20 cellular contexts compared by ENCODE assay signal in genomic region chr1:13224480-13225060, GRCh38. TPM values are rescaled to one million over a fixed set of nuclear protein-coding genes. Genes with fewer than 3 reads are reported as not detected.
"Had no signal": no experiment of that assay in that cellular context is flagged by ENCODE, and none has a peak within 500 bp of the region (broad histone marks: within the 10 kb centered on the region; RNA-seq: fewer than 3 reads in every experiment).

No MANE protein-coding gene starts in this region.

- H3K36me3 ChIP-seq: thyroid gland had no signal

- H3K4me1 ChIP-seq: thyroid gland had no signal

- DNase-seq: activated B cell treated with CpG ODN at 0.5 μM for 24 hours; activated CD4-positive, alpha-beta T cell treated with anti-CD3 and anti-CD28 coated beads for 48 hours; activated gamma-delta T cell; activated T-cell treated with anti-CD3 and anti-CD28 coated beads, Interleukin-2, amount 50 U/mL, for 4 hours; amniotic stem cell; effector CD8-positive, alpha-beta T cell; foreskin melanocyte; stimulated activated CD4-positive, alpha-beta T cell treated with anti-CD3 and anti-CD28 coated beads, Interleukin-12 subunit alpha, Interleukin-12 subunit beta, amount 100 ng/mL, for 4 hours; stimulated activated CD4-positive, alpha-beta T cell treated with anti-CD3 and anti-CD28 coated beads, Interleukin-2, amount 100 ng/mL, for 24 hours; thyroid gland had no signal

- H3K27ac ChIP-seq: thyroid gland had no signal

- H3K9me3 Mint-ChIP-seq: activated B cell treated with CpG ODN at 0.5 μM for 24 hours; activated naive CD4-positive, alpha-beta T cell treated with anti-CD3 and anti-CD28 coated beads, Interleukin-2, amount 50 U/mL, for 72 hours; activated T-cell treated with anti-CD3 and anti-CD28 coated beads, Interleukin-2, amount 50 U/mL, for 4 hours; central memory CD8-positive, alpha-beta T cell had no signal

- H3K4me1 Mint-ChIP-seq: activated B cell treated with CpG ODN at 0.5 μM for 24 hours; brain; central memory CD8-positive, alpha-beta T cell; neural crest cell had no signal

- H3K27ac Mint-ChIP-seq: activated B cell treated with CpG ODN at 0.5 μM for 24 hours, brain had no signal

- H3K4me3 ChIP-seq: thyroid gland had no signal

- ATAC-seq: activated naive CD4-positive, alpha-beta T cell treated with anti-CD3 and anti-CD28 coated beads, Interleukin-2, amount 50 U/mL, for 72 hours; SK-N-SH treated with all-trans-retinoic acid at 6 μM for 48 hours had no signal

- H3K9me3 ChIP-seq: thyroid gland had no signal

- H3K4me3 Mint-ChIP-seq: activated B cell treated with CpG ODN at 0.5 μM for 24 hours; activated T-cell treated with anti-CD3 and anti-CD28 coated beads, Interleukin-2, amount 50 U/mL, for 4 hours; brain; central memory CD8-positive, alpha-beta T cell; neural crest cell had no signal

- H3K36me3 Mint-ChIP-seq: activated naive CD4-positive, alpha-beta T cell treated with anti-CD3 and anti-CD28 coated beads, Interleukin-2, amount 50 U/mL, for 72 hours; brain had no signal

RNA-seq across cellular contexts. Expression of gene PRAMEF18, which starts 1.4 kb away (rescaled TPM):
- total RNA-seq: activated B cell treated with CpG ODN at 0.5 μM for 24 hours; activated naive CD4-positive, alpha-beta T cell treated with anti-CD3 and anti-CD28 coated beads, Interleukin-2, amount 50 U/mL, for 72 hours; activated T-cell treated with anti-CD3 and anti-CD28 coated beads, Interleukin-2, amount 50 U/mL, for 4 hours; fibroblast of lung; kidney epithelial cell; lower leg skin; neural crest cell; osteoblast; T-helper 1 cell treated with Interleukin-12 subunit alpha and Interleukin-12 subunit beta and Interleukin-4 antibody, amounts not matched to agents 30 ng/mL and 1 ng/mL, for 36 hours; thyroid gland had no signal

RNA-seq across cellular contexts. Expression of gene PRAMEF13, which starts 23.4 kb away (rescaled TPM):
- total RNA-seq: activated B cell treated with CpG ODN at 0.5 μM for 24 hours; activated naive CD4-positive, alpha-beta T cell treated with anti-CD3 and anti-CD28 coated beads, Interleukin-2, amount 50 U/mL, for 72 hours; activated T-cell treated with anti-CD3 and anti-CD28 coated beads, Interleukin-2, amount 50 U/mL, for 4 hours; fibroblast of lung; kidney epithelial cell; lower leg skin; neural crest cell; osteoblast; T-helper 1 cell treated with Interleukin-12 subunit alpha and Interleukin-12 subunit beta and Interleukin-4 antibody, amounts not matched to agents 30 ng/mL and 1 ng/mL, for 36 hours; thyroid gland had no signal

RNA-seq across cellular contexts. Expression of gene PRAMEF5, which starts 29.4 kb away (rescaled TPM):
- total RNA-seq: activated B cell treated with CpG ODN at 0.5 μM for 24 hours; activated naive CD4-positive, alpha-beta T cell treated with anti-CD3 and anti-CD28 coated beads, Interleukin-2, amount 50 U/mL, for 72 hours; activated T-cell treated with anti-CD3 and anti-CD28 coated beads, Interleukin-2, amount 50 U/mL, for 4 hours; fibroblast of lung; kidney epithelial cell; lower leg skin; neural crest cell; osteoblast; T-helper 1 cell treated with Interleukin-12 subunit alpha and Interleukin-12 subunit beta and Interleukin-4 antibody, amounts not matched to agents 30 ng/mL and 1 ng/mL, for 36 hours; thyroid gland had no signal

RNA-seq across cellular contexts. Expression of gene PRAMEF9, which starts 52.9 kb away (rescaled TPM):
- total RNA-seq: activated B cell treated with CpG ODN at 0.5 μM for 24 hours; activated naive CD4-positive, alpha-beta T cell treated with anti-CD3 and anti-CD28 coated beads, Interleukin-2, amount 50 U/mL, for 72 hours; activated T-cell treated with anti-CD3 and anti-CD28 coated beads, Interleukin-2, amount 50 U/mL, for 4 hours; fibroblast of lung; kidney epithelial cell; lower leg skin; neural crest cell; osteoblast; T-helper 1 cell treated with Interleukin-12 subunit alpha and Interleukin-12 subunit beta and Interleukin-4 antibody, amounts not matched to agents 30 ng/mL and 1 ng/mL, for 36 hours; thyroid gland had no signal

RNA-seq across cellular contexts. Expression of gene HNRNPCL4, which starts 59.1 kb away (rescaled TPM):
- total RNA-seq: activated B cell treated with CpG ODN at 0.5 μM for 24 hours; activated naive CD4-positive, alpha-beta T cell treated with anti-CD3 and anti-CD28 coated beads, Interleukin-2, amount 50 U/mL, for 72 hours; activated T-cell treated with anti-CD3 and anti-CD28 coated beads, Interleukin-2, amount 50 U/mL, for 4 hours; fibroblast of lung; kidney epithelial cell; lower leg skin; neural crest cell; osteoblast; T-helper 1 cell treated with Interleukin-12 subunit alpha and Interleukin-12 subunit beta and Interleukin-4 antibody, amounts not matched to agents 30 ng/mL and 1 ng/mL, for 36 hours; thyroid gland had no signal
